Comparison of ENCODE assay signal across 1 cellular context in genomic region chr14:87547536-87547935, GRCh38.
A peak's percentile ranks its signal among the peaks of the same experiment; 100 is the strongest.
TF ChIP-seq lines count a peak whose summit lies in the region.

No MANE protein-coding gene starts in this region.

TF ChIP-seq in HepG2, 621 proteins besides CTCF, POLR2A, EP300 and RAD21 (continued from another document):
- TF ChIP-seq CENPT (CRISPR knock-in tag; IDR thresholded peaks at IDR 0.05; ENCODE audit: low read depth) = no peak
- no peak for TF ChIP-seq SP5 (CRISPR knock-in tag; IDR thresholded peaks at IDR 0.05; ENCODE audit: borderline replicate concordance, low read depth)
- peak; percentile 64 for TF ChIP-seq ATF7 (IDR thresholded peaks at IDR 0.05)
- TF ChIP-seq ATF7 (CRISPR knock-in tag; IDR thresholded peaks at IDR 0.05) = no peak
TF ChIP-seq in HepG2: peak in this region for 2.
